8 cellular contexts compared by ENCODE assay signal in genomic region chr6:16322666-16323312, GRCh38.
DNase-seq lines count a peak whose midpoint lies in the region; ATAC-seq and TF ChIP-seq lines count a peak whose summit lies in the region.

No MANE protein-coding gene starts in this region.

- peak overlapping the region; percentile 98 for H3K27ac Mint-ChIP-seq in activated T-helper 17 cell treated with anti-CD3 and anti-CD28 coated beads, Interleukin-2, amount 50 U/mL, for 72 hours

- DNase-seq in AG08395 (ENCODE audit: low spot score), result peak; percentile 75
- DNase-seq in OCI-LY7 (ENCODE audit: low spot score), result peak; percentile 55
- peak; percentile 74 for DNase-seq in Right ventricle myocardium superior
- DNase-seq in renal cortical epithelial cell (ENCODE audit: low read depth), result peak; percentile 76
- DNase-seq in amniotic stem cell (lab: John Stamatoyannopoulos, UW), result no peak

- no peak overlapping the region for H3K4me2 ChIP-seq in OCI-LY7 (ENCODE audit: low read length)

- intact Hi-C loops in OCI-LY7 (cut with micrococcal nuclease; ENCODE audit: unreplicated experiment), result no loop called here
- intact Hi-C loops in Right ventricle myocardium superior (cut with DNase I), result no loop called here

- peaks cover 4% of the 10 kb centered on the region for H3K4me1 ChIP-seq in OCI-LY7 (ENCODE audit: insufficient read depth, low read length, poor library complexity, severe bottlenecking)

- no TSS peak for BruUV-seq in OCI-LY7 (replicated peaks; lab: Mats Ljungman, UMichigan)

- H3K36me3 Mint-ChIP-seq in activated T-helper 17 cell treated with anti-CD3 and anti-CD28 coated beads, Interleukin-2, amount 50 U/mL, for 72 hours (ENCODE audit: low read depth), result peaks cover 60% of the 10 kb centered on the region

- H3K4me3 ChIP-seq in OCI-LY7 (ENCODE audit: low read depth, low read length, poor library complexity, severe bottlenecking), result no peak overlapping the region

- peaks cover 56% of the 10 kb centered on the region for H3K4me1 Mint-ChIP-seq in activated T-helper 17 cell treated with anti-CD3 and anti-CD28 coated beads, Interleukin-2, amount 50 U/mL, for 72 hours

- no peaks in the 10 kb centered on the region for H3K9me3 Mint-ChIP-seq in activated T-helper 17 cell treated with anti-CD3 and anti-CD28 coated beads, Interleukin-2, amount 50 U/mL, for 72 hours

- no peaks in the 10 kb centered on the region for H4K20me1 ChIP-seq in OCI-LY7 (ENCODE audit: insufficient read depth, low read length)

- ATAC-seq in GM19043 (IDR thresholded peaks at IDR 0.05; ENCODE audit: low read depth, unreplicated experiment), result peak; percentile 83
- ATAC-seq in HG03280 (IDR thresholded peaks at IDR 0.05; ENCODE audit: unreplicated experiment), result peak; percentile 88
- ATAC-seq in activated T-helper 17 cell treated with anti-CD3 and anti-CD28 coated beads, Interleukin-2, amount 50 U/mL, for 72 hours (replicated peaks), result peak; percentile 76
- peak; percentile 70 for ATAC-seq in Right ventricle myocardium superior (ENCODE audit: poor library complexity)

- CTCF ChIA-PET in OCI-LY7 (lab: Charles Lee; ENCODE audit: unreplicated experiment), result no interaction called here

- no peak for TF ChIP-seq CTCF in OCI-LY7 (conservative IDR thresholded peaks at IDR 0.05; ENCODE audit: low read length)

- H3K4me3 Mint-ChIP-seq in activated T-helper 17 cell treated with anti-CD3 and anti-CD28 coated beads, Interleukin-2, amount 50 U/mL, for 72 hours, result peak overlapping the region; percentile 87

- H2AFZ ChIP-seq in OCI-LY7 (ENCODE audit: low read length), result peak overlapping the region; percentile 66; the same call in 1 of the 2 replicates

- H3K79me2 ChIP-seq in OCI-LY7 (ENCODE audit: insufficient read depth, low read depth, low read length), result no peaks in the 10 kb centered on the region

- H3K27ac ChIP-seq in OCI-LY7 (ENCODE audit: low read depth, low read length, poor library complexity, severe bottlenecking), result no peak overlapping the region

- H3K36me3 ChIP-seq in OCI-LY7 (ENCODE audit: insufficient read depth, low read length), result no peaks in the 10 kb centered on the region

- H3K27me3 Mint-ChIP-seq in activated T-helper 17 cell treated with anti-CD3 and anti-CD28 coated beads, Interleukin-2, amount 50 U/mL, for 72 hours, result no peaks in the 10 kb centered on the region

- no peaks in the 10 kb centered on the region for H3K9me3 ChIP-seq in OCI-LY7 (ENCODE audit: low read length)

- POLR2A ChIA-PET in OCI-LY7 (lab: Charles Lee), result interaction anchor here (0.9 kb wide), 1 partner anchor 98 kb away, joined by 3 read pairs; no protein-coding TSS in a partner anchor

- H3K9me2 ChIP-seq in OCI-LY7 (ENCODE audit: insufficient read depth, low read length), result no peaks in the 10 kb centered on the region
